11 cellular contexts compared by ENCODE assay signal in genomic region chr7:139860090-139860773, GRCh38. TPM values are rescaled to one million over a fixed set of nuclear protein-coding genes. Genes with fewer than 3 reads are reported as not detected.
DNase-seq lines count a peak whose midpoint lies in the region; ATAC-seq and TF ChIP-seq lines count a peak whose summit lies in the region.
"Had no signal": no experiment of that assay in that cellular context is flagged by ENCODE, and none has a peak within 500 bp of the region (broad histone marks: within the 10 kb centered on the region; RNA-seq: fewer than 3 reads in every experiment).

No MANE protein-coding gene starts in this region.

- H3K36me3 ChIP-seq in spleen (no peaks in the 10 kb centered on the region), brain microvascular endothelial cell (replicated peaks) (no peaks in the 10 kb centered on the region)

- no peak for TF ChIP-seq POLR2A in spleen (IDR thresholded peaks at IDR 0.05)

- intact Hi-C loops in left cardiac atrium (cut with DNase I), result no loop called here
- intact Hi-C loops in spleen (cut with DNase I; ENCODE audit: low total_unique reads), result no loop called here

- no peak for TF ChIP-seq CTCF in spleen (IDR thresholded peaks at IDR 0.05 in 8 of 11, conservative IDR thresholded peaks at IDR 0.05 in 3 of 11)
- no peak for TF ChIP-seq CTCF in brain microvascular endothelial cell (IDR thresholded peaks at IDR 0.05; ENCODE audit: low read depth, low read length, missing control alignments)
- TF ChIP-seq CTCF in GM10266 (IDR thresholded peaks at IDR 0.05; ENCODE audit: control insufficient read depth, insufficient read depth, low read depth, missing control alignments), result no peak

- WGBS in spleen, 5 donors, result 23 to 37% (median 34%) methylated on average over 4 of the region's 4 CpGs

- H3K4me3 ChIP-seq in spleen, result peak overlapping the region in 1 of 8 donors; percentile 27
- H3K4me3 ChIP-seq in brain microvascular endothelial cell (ENCODE audit: low read depth, low read length), result no peak overlapping the region

- in situ Hi-C loops in brain microvascular endothelial cell (cut with HindIII; ENCODE audit: low pct_ligation_motif_present, low sequenced_read_pairs), result no loop called here

- ATAC-seq in GM18868 (IDR thresholded peaks at IDR 0.05; ENCODE audit: unreplicated experiment) (peak; percentile 51), left cardiac atrium (peak; percentile 80 to 87), GM21367 (IDR thresholded peaks at IDR 0.05; ENCODE audit: unreplicated experiment) (no peak), GM18873 (IDR thresholded peaks at IDR 0.05; ENCODE audit: low FRiP score, unreplicated experiment) (no peak)

- H3K4me1 ChIP-seq in spleen, result peaks cover 9 to 70% (median 36%) of the 10 kb centered on the region in 6 donors

- H3K27me3 ChIP-seq in spleen (replicated peaks in 1 of 7), result no peaks in the 10 kb centered on the region
- no peaks in the 10 kb centered on the region for H3K27me3 ChIP-seq in brain microvascular endothelial cell (replicated peaks)

- DNase-seq in SIG-M5 (lab: John Stamatoyannopoulos, UW) (peak; percentile 25), left cardiac atrium (peak; percentile 36), spleen (peak; percentile 91), brain microvascular endothelial cell (no peak), GM10266 (ENCODE audit: extremely low spot score) (no peak)
- DNase-seq: activated effector memory CD4-positive, alpha-beta T cell treated with Interleukin-2 at 50 U/mL for 16 hours; NCI-H2029 had no signal

- peaks cover 0 to 13% (median 7%) of the 10 kb centered on the region in 8 donors for H3K9me3 ChIP-seq in spleen

- peak overlapping the region; percentile 11 to 89 (median 78) for H3K27ac ChIP-seq in spleen
- H3K27ac ChIP-seq in brain microvascular endothelial cell, result no peak overlapping the region
- H3K27ac ChIP-seq: C4-2B had no signal

RNA-seq across cellular contexts. Expression of gene TBXAS1, which starts 31.2 kb away (rescaled TPM):
- total RNA-seq in left cardiac atrium, result 10 to 100 TPM in 1 of 2 donors, 1 to 10 TPM in 1; 10.0 to 11.3 TPM
- 100 to 1,000 TPM in 6 of 7 donors, 10 to 100 TPM in 1; 87.0 to 287 (median 186) TPM for total RNA-seq in spleen
- 10 to 100 TPM; 19.8 to 37.4 (median 28.6) TPM for polyA plus RNA-seq in spleen

Comparison
In these comparisons a context has a peak if more than half of its experiments do, and no peak if none do; other contexts are left out.
1. ATAC-seq: peak in GM18868 (single experiment) and left cardiac atrium (2 of 2); none in GM21367 (single experiment) and GM18873 (single experiment).
2. DNase-seq: peak in SIG-M5 (single experiment), left cardiac atrium (single experiment) and spleen (single experiment); none in brain microvascular endothelial cell (single experiment) and GM10266 (single experiment).
3. RNA of gene TBXAS1, which starts 31.2 kb away (total RNA-seq): 87.0 to 287 TPM in spleen; 10.0 to 11.3 TPM in left cardiac atrium; every median in the first group is over 4 times any median in the second.